In genomic region chr20:62513991-62514390, GRCh38 we compare ENCODE assay signal across 35 cellular contexts. TPM values are rescaled to one million over a fixed set of nuclear protein-coding genes. Genes with fewer than 3 reads are reported as not detected.
"Had no signal": no experiment of that assay in that cellular context is flagged by ENCODE, and none has a peak within 500 bp of the region (broad histone marks: within the 10 kb centered on the region; RNA-seq: fewer than 3 reads in every experiment).

No MANE protein-coding gene starts in this region.

- H3K27ac Mint-ChIP-seq: mesothelial cell of epicardium; nephron progenitor cell; progenitor cell of endocrine pancreas; stimulated activated memory B cell treated with anti-CD40 and anti-IgM and Interleukin-4, amounts not matched to agents 10 μg/mL and 1 μg/mL and 100 μg/mL, for 72 hours; stimulated activated naive CD8-positive, alpha-beta T cell treated with anti-CD3 and anti-CD28 coated beads, Interleukin-15, Interleukin-2, amounts not matched to agents 100 ng/mL and 50 ng/mL, for 24 hours had no signal

- H3K4me3 ChIP-seq: colonic mucosa, esophagus muscularis mucosa, heart right ventricle, left lung, mucosa of descending colon, right atrium auricular region, sigmoid colon, skin epidermis, spleen, thoracic aorta, tibial nerve, upper lobe of left lung had no signal

- H3K27ac ChIP-seq: colonic mucosa, esophagus muscularis mucosa, foreskin keratinocyte, heart right ventricle, left lung, parathyroid adenoma, right atrium auricular region, sigmoid colon, skin epidermis, spleen, thoracic aorta, tibial nerve, upper lobe of left lung had no signal

- H3K79me2 ChIP-seq: parathyroid adenoma had no signal

- H3K27me3 Mint-ChIP-seq: progenitor cell of endocrine pancreas had no signal

- H3K9me3 Mint-ChIP-seq: mesothelial cell of epicardium; naive thymus-derived CD8-positive, alpha-beta T cell; nephron progenitor cell; stimulated activated memory B cell treated with anti-CD40 and anti-IgM and Interleukin-4, amounts not matched to agents 10 μg/mL and 1 μg/mL and 100 μg/mL, for 72 hours; stimulated activated naive CD8-positive, alpha-beta T cell treated with anti-CD3 and anti-CD28 coated beads, Interleukin-15, Interleukin-2, amounts not matched to agents 100 ng/mL and 50 ng/mL, for 24 hours had no signal

- H3K36me3 Mint-ChIP-seq: mesothelial cell of epicardium; naive thymus-derived CD8-positive, alpha-beta T cell; stimulated activated memory B cell treated with anti-CD40 and anti-IgM and Interleukin-4, amounts not matched to agents 10 μg/mL and 1 μg/mL and 100 μg/mL, for 72 hours had no signal

- H3K9me3 ChIP-seq: colonic mucosa, esophagus muscularis mucosa, heart right ventricle, left lung, mucosa of descending colon, right atrium auricular region, sigmoid colon, spleen, thoracic aorta, tibial nerve, upper lobe of left lung had no signal

- H3K4me1 ChIP-seq: colonic mucosa, foreskin keratinocyte, left lung, parathyroid adenoma, spleen, tibial nerve, upper lobe of left lung had no signal

- DNase-seq: colonic mucosa; dermis blood vessel endothelial cell; effector memory CD4-positive, alpha-beta T cell; foreskin keratinocyte; glutamatergic neuron; heart right ventricle; hippocampal formation; left cardiac atrium; left lung; mesenchymal stem cell; mucosa of descending colon; naive thymus-derived CD8-positive, alpha-beta T cell; nephron progenitor cell; sigmoid colon; spleen; stimulated activated CD4-positive, alpha-beta T cell treated with anti-CD3 and anti-CD28 coated beads, Interleukin-4, amount 100 ng/mL, for 4 hours had no signal

- H3K27me3 ChIP-seq: right atrium auricular region had no signal

- FAIRE-seq: endothelial cell of umbilical vein, islet of Langerhans, urothelium cell line had no signal

- H3K36me3 ChIP-seq: colonic mucosa, esophagus muscularis mucosa, heart right ventricle, left lung, right atrium auricular region, sigmoid colon, spleen, thoracic aorta, tibial nerve, upper lobe of left lung had no signal

- ATAC-seq: foreskin keratinocyte; heart right ventricle; left cardiac atrium; left lung; mucosa of descending colon; naive thymus-derived CD8-positive, alpha-beta T cell; stimulated activated memory B cell treated with anti-CD40 and anti-IgM and Interleukin-4, amounts not matched to agents 10 μg/mL and 1 μg/mL and 100 μg/mL, for 72 hours had no signal

- H2AFZ ChIP-seq: parathyroid adenoma had no signal

- H3K9ac ChIP-seq: parathyroid adenoma had no signal

- H3K4me3 Mint-ChIP-seq: mesothelial cell of epicardium; nephron progenitor cell; stimulated activated memory B cell treated with anti-CD40 and anti-IgM and Interleukin-4, amounts not matched to agents 10 μg/mL and 1 μg/mL and 100 μg/mL, for 72 hours; stimulated activated naive CD8-positive, alpha-beta T cell treated with anti-CD3 and anti-CD28 coated beads, Interleukin-15, Interleukin-2, amounts not matched to agents 100 ng/mL and 50 ng/mL, for 24 hours had no signal

RNA-seq across cellular contexts. Expression of gene GATA5, which starts 38.2 kb away (rescaled TPM):
- total RNA-seq: chondrocyte; dermis blood vessel endothelial cell; endothelial cell of umbilical vein; epithelial cell of proximal tubule; foreskin keratinocyte; kidney epithelial cell; lung microvascular endothelial cell; naive thymus-derived CD8-positive, alpha-beta T cell; osteoblast had no signal
- polyA plus RNA-seq: endothelial cell of umbilical vein; foreskin keratinocyte; naive thymus-derived CD8-positive, alpha-beta T cell had no signal
